14 cellular contexts compared by ENCODE assay signal in genomic region chr12:116773276-116773731, GRCh38. TPM values are rescaled to one million over a fixed set of nuclear protein-coding genes. Genes with fewer than 3 reads are reported as not detected.
A peak's percentile ranks its signal among the peaks of the same experiment; 100 is the strongest.
DNase-seq lines count a peak whose midpoint lies in the region; ATAC-seq, FAIRE-seq and TF ChIP-seq lines count a peak whose summit lies in the region.
"Had no signal": no experiment of that assay in that cellular context is flagged by ENCODE, and none has a peak within 500 bp of the region (broad histone marks: within the 10 kb centered on the region; RNA-seq: fewer than 3 reads in every experiment).

No MANE protein-coding gene starts in this region.

- H3K9me3 ChIP-seq in K562 (replicated peaks; ENCODE audit: control insufficient read depth, insufficient read depth, low read depth, low read length) (no peaks in the 10 kb centered on the region), iPS DF 6.9 (ENCODE audit: control insufficient read depth, insufficient read depth, low read length) (no peaks in the 10 kb centered on the region)
- H3K9me3 ChIP-seq in effector memory CD4-positive, alpha-beta T cell (ENCODE audit: control insufficient read depth, low read length): no peaks in the 10 kb centered on the region

- peak; percentile 24 for DNase-seq in AG10803 (ENCODE audit: low read depth)
- DNase-seq in HCEC 1CT: peak; percentile 57
- DNase-seq in K562 (ENCODE audit: extremely low read depth in 1 of 4, low spot score in 3 of 4): peak in 2 of 4 experiments; percentile 9 to 19
- peak; percentile 22 for DNase-seq in iPS DF 6.9 (ENCODE audit: low read depth, low spot score)
- DNase-seq in effector memory CD4-positive, alpha-beta T cell: no peak
- no peak for DNase-seq in NCI-H2029 (lab: John Stamatoyannopoulos, UW)
- DNase-seq: activated CD4-positive, alpha-beta T cell treated with anti-CD3 and anti-CD28 coated beads, Interleukin-2, amount 50 U/mL, for 48 hours; NCI-H1092; NCI-H748 treated with DMSO at 0.1 percent for 48 hours; nephron progenitor cell; stimulated activated CD8-positive, alpha-beta memory T cell treated with anti-CD3 and anti-CD28 coated beads, Interleukin-4, amount 100 ng/mL, for 48 hours had no signal

- intact Hi-C loops in K562 (cut with micrococcal nuclease): no loop called here

- no peaks in the 10 kb centered on the region for H3K9me1 ChIP-seq in K562 (ENCODE audit: control insufficient read depth, insufficient read depth, low read length)

- H3K27me3 ChIP-seq in K562 (ENCODE audit: control insufficient read depth in 2 of 2, insufficient read depth in 2 of 2, low read length in 2 of 2) (no peaks in the 10 kb centered on the region), iPS DF 6.9 (ENCODE audit: control insufficient read depth, insufficient read depth, low read length) (no peaks in the 10 kb centered on the region)
- H3K27me3 ChIP-seq in effector memory CD4-positive, alpha-beta T cell (replicated peaks; ENCODE audit: control insufficient read depth, insufficient read depth, low read length, poor library complexity, severe bottlenecking): no peaks in the 10 kb centered on the region

- peak in 1 of 2 experiments; percentile 37; a peak in 2 of 4 replicates for TF ChIP-seq RAD21 in K562 (CRISPR knock-in tag; conservative IDR thresholded peaks at IDR 0.05 in 1 of 2, IDR thresholded peaks at IDR 0.05 in 1 of 2)

- no peak overlapping the region for H2AFZ ChIP-seq in K562 (ENCODE audit: low read depth, low read length)

- no peaks in the 10 kb centered on the region for H4K20me1 ChIP-seq in K562 (replicated peaks; ENCODE audit: control insufficient read depth, insufficient read depth, low read length)

- POLR2A ChIA-PET in K562 (lab: Yijun Ruan, JAX): no interaction called here

- TF ChIP-seq CTCF in AG10803 (conservative IDR thresholded peaks at IDR 0.05; ENCODE audit: low read length) (no peak; the same call in 1 of the 2 replicates), K562 (IDR thresholded peaks at IDR 0.05 in 2 of 3, conservative IDR thresholded peaks at IDR 0.05 in 1 of 3; ENCODE audit: insufficient read depth in 2 of 3, low read depth in 1 of 3, low read length in 3 of 3) (peak in 2 of 3 experiments; percentile 35 to 37; a peak in 4 of 6 replicates)

- H3K4me1 ChIP-seq in K562 (replicated peaks in 1 of 2; ENCODE audit: control insufficient read depth in 2 of 2, insufficient read depth in 2 of 2, low read length in 2 of 2) (no peaks in the 10 kb centered on the region; a peak in 1 of 5 replicates), iPS DF 6.9 (ENCODE audit: control insufficient read depth, insufficient read depth, low read length) (no peaks in the 10 kb centered on the region)
- no peaks in the 10 kb centered on the region for H3K4me1 ChIP-seq in effector memory CD4-positive, alpha-beta T cell (ENCODE audit: control insufficient read depth, insufficient read depth, low read length, poor library complexity, severe bottlenecking)

- ATAC-seq in K562: peak; percentile 72
- ATAC-seq in GM19328 (IDR thresholded peaks at IDR 0.05; ENCODE audit: unreplicated experiment): no peak
- ATAC-seq in HG03135 (IDR thresholded peaks at IDR 0.05; ENCODE audit: unreplicated experiment): no peak

- H3K9ac ChIP-seq in K562 (ENCODE audit: insufficient read depth in 1 of 2, low read depth in 2 of 2, low read length in 2 of 2): no peak overlapping the region

- peak; percentile 48 for FAIRE-seq in K562 (lab: Jason Lieb, UNC)
- FAIRE-seq: urothelium cell line had no signal

- BruUV-seq in K562 (replicated peaks; lab: Mats Ljungman, UMichigan): no TSS peak

- WGBS in K562 (ENCODE audit: insufficient coverage, low coverage, missing lambda C conversion rate): 61% methylated on average over 4 of the region's 4 CpGs
- WGBS in iPS DF 6.9 (ENCODE audit: insufficient coverage, insufficient read length): no CpG with 5 or more reads among the region's 4 CpGs

- H3K4me3 ChIP-seq in AG10803 (ENCODE audit: low read length) (no peak overlapping the region), K562 (no peak overlapping the region), iPS DF 6.9 (ENCODE audit: low read length) (no peak overlapping the region)
- H3K4me3 ChIP-seq in effector memory CD4-positive, alpha-beta T cell (ENCODE audit: insufficient read depth, low read depth, low read length, poor library complexity, severe bottlenecking): no peak overlapping the region

- TF ChIP-seq EP300 in K562 (IDR thresholded peaks at IDR 0.05; ENCODE audit: low read length): no peak

- in situ Hi-C loops in K562 (cut with MboI): no loop called here

- CTCF ChIA-PET in K562 (lab: Yijun Ruan, JAX; ENCODE audit: low intra/inter-chr PET ratio): no interaction called here

- H3K79me2 ChIP-seq in K562 (ENCODE audit: control insufficient read depth, insufficient read depth, low read length): no peaks in the 10 kb centered on the region

- H3K36me3 ChIP-seq in K562 (ENCODE audit: control insufficient read depth, insufficient read depth, low read length): peaks cover 5% of the 10 kb centered on the region; the same call in 1 of the 3 replicates
- H3K36me3 ChIP-seq in iPS DF 6.9 (ENCODE audit: control insufficient read depth, insufficient read depth, low read length): no peaks in the 10 kb centered on the region
- H3K36me3 ChIP-seq in effector memory CD4-positive, alpha-beta T cell (ENCODE audit: control insufficient read depth, insufficient read depth, low read length): no peaks in the 10 kb centered on the region

- TF ChIP-seq POLR2A in K562 (conservative IDR thresholded peaks at IDR 0.05): no peak

- H3K27ac ChIP-seq in K562 (ENCODE audit: extremely low read depth, low read depth, low read length): no peak overlapping the region
- H3K27ac ChIP-seq in iPS DF 6.9 (ENCODE audit: low read length): no peak overlapping the region
- H3K27ac ChIP-seq in effector memory CD4-positive, alpha-beta T cell (ENCODE audit: insufficient read depth, low read length, poor library complexity, severe bottlenecking): no peak overlapping the region

- no peak overlapping the region for H3K4me2 ChIP-seq in K562 (ENCODE audit: insufficient read depth, low read length)

TF ChIP-seq in K562, 482 proteins besides CTCF, POLR2A, EP300 and RAD21 (continues in another document):
- TF ChIP-seq U2AF1 (optimal IDR thresholded peaks at IDR 0.05; ENCODE audit: low read depth, low read length): no peak
- no peak for TF ChIP-seq FIP1L1 (IDR thresholded peaks at IDR 0.05; ENCODE audit: low read depth, low read length, poor library complexity, severe bottlenecking)
- no peak for TF ChIP-seq BHLHE40 (IDR thresholded peaks at IDR 0.05; ENCODE audit: low read length)
- TF ChIP-seq ZBTB1 (CRISPR knock-in tag; IDR thresholded peaks at IDR 0.05; ENCODE audit: borderline replicate concordance, low read depth): no peak

RNA-seq across cellular contexts. Expression of gene RNFT2, which starts 35.2 kb away (rescaled TPM):
- total RNA-seq in K562 (2011; cell fraction: chromatin; rRNA removed; ENCODE audit: low replicate concordance): 16.0 and 21.8 TPM in 2 replicates
- 12.7 and 13.2 TPM in 2 replicates for total RNA-seq in K562 (2011; cell fraction: nucleolus; rRNA removed)
- total RNA-seq in K562 (2011; cell fraction: nucleoplasm; rRNA removed): 18.5 and 28.9 TPM in 2 replicates
- total RNA-seq in K562 (2014; rRNA removed): 7.9 and 9.8 TPM in 2 replicates
- 9.5 and 10.5 TPM in 2 replicates for total RNA-seq in K562 (2014; rRNA removed; fragmentation: Illumina TruSeq; extraction: Trizol)
- 11.3 and 12.0 TPM in 2 replicates for total RNA-seq in K562 (2015; rRNA removed; fragmentation: Illumina TruSeq; extraction: Trizol)
- total RNA-seq in K562 (2021): 23.5 and 26.3 TPM in 2 replicates
- 8.5 and 14.1 TPM in 2 replicates for polyA plus RNA-seq in K562 (2011; rRNA removed)
- polyA plus RNA-seq in K562 (2011; cell fraction: cytosol; rRNA removed): 10.0 and 12.1 TPM in 2 replicates
- polyA plus RNA-seq in K562 (2011; cell fraction: nucleus; rRNA removed): 7.1 and 7.3 TPM in 2 replicates
- polyA plus RNA-seq in K562 (2012): 8.7 and 9.8 TPM in 2 replicates
- 3.5 and 3.6 TPM in 2 replicates for polyA plus RNA-seq in K562 (2014; fragmentation: Illumina TruSeq; extraction: Trizol)
- polyA plus RNA-seq in K562 (2014; fragmentation: Nextera tagmentation; extraction: Ambion mirVana): 10 to 100 TPM in 1 of 2 experiments, 1 to 10 TPM in 1; 7.1 to 17.3 TPM
- polyA plus RNA-seq in K562 (2014; rRNA removed): 10.0 and 11.9 TPM in 2 replicates
- 21.2 TPM in 2 replicates for polyA minus RNA-seq in K562 (2011; rRNA and poly(A)+ RNA removed)
- 14.4 and 15.7 TPM in 2 replicates for polyA minus RNA-seq in K562 (2011; cell fraction: cytosol; rRNA and poly(A)+ RNA removed)
- polyA minus RNA-seq in K562 (2011; cell fraction: nucleus; rRNA and poly(A)+ RNA removed): 1.8 and 3.7 TPM in 2 replicates

RNA-seq across cellular contexts. Expression of gene SPRING1, which starts 35.4 kb away (rescaled TPM):
- 6.1 and 6.6 TPM in 2 replicates for total RNA-seq in K562 (2011; cell fraction: chromatin; rRNA removed; ENCODE audit: low replicate concordance)
- 5.5 and 5.7 TPM in 2 replicates for total RNA-seq in K562 (2011; cell fraction: nucleolus; rRNA removed)
- 6.2 and 9.8 TPM in 2 replicates for total RNA-seq in K562 (2011; cell fraction: nucleoplasm; rRNA removed)
- total RNA-seq in K562 (2014; rRNA removed) (11.9 and 15.2 TPM in 2 replicates), K562 (2014; rRNA removed; fragmentation: Illumina TruSeq; extraction: Trizol) (7.0 and 7.9 TPM in 2 replicates), K562 (2015; rRNA removed; fragmentation: Illumina TruSeq; extraction: Trizol) (8.8 and 8.9 TPM in 2 replicates), K562 (2021) (19.1 and 20.0 TPM in 2 replicates)
- polyA plus RNA-seq in K562 (2011; rRNA removed) (8.0 TPM in 2 replicates), K562 (2014; fragmentation: Illumina TruSeq; extraction: Trizol) (8.0 and 11.1 TPM in 2 replicates), K562 (2014; fragmentation: Nextera tagmentation; extraction: Ambion mirVana) (1 to 10 TPM; 1.1 to 1.9 TPM), K562 (2014; rRNA removed) (6.3 and 9.1 TPM in 2 replicates)
- polyA plus RNA-seq in K562 (2011; cell fraction: cytosol; rRNA removed): 8.2 and 11.5 TPM in 2 replicates
- polyA plus RNA-seq in K562 (2011; cell fraction: nucleus; rRNA removed): 4.8 and 6.7 TPM in 2 replicates
- 9.2 and 17.4 TPM in 2 replicates for polyA plus RNA-seq in K562 (2012)
- polyA minus RNA-seq in K562 (2011; rRNA and poly(A)+ RNA removed): 11.1 and 11.8 TPM in 2 replicates
- 6.8 and 7.4 TPM in 2 replicates for polyA minus RNA-seq in K562 (2011; cell fraction: cytosol; rRNA and poly(A)+ RNA removed)
- polyA minus RNA-seq in K562 (2011; cell fraction: nucleus; rRNA and poly(A)+ RNA removed): 3.2 and 3.8 TPM in 2 replicates

Comparison
In these comparisons a context has a peak if more than half of its experiments do, and no peak if none do; other contexts are left out.
1. DNase-seq: peak in AG10803 (single experiment), HCEC 1CT (single experiment) and iPS DF 6.9 (single experiment); none in effector memory CD4-positive, alpha-beta T cell (0 of 3) and NCI-H2029 (single experiment).